ENCODE assay signal across 1 cellular context in genomic region chr16:89063768-89064320, GRCh38.
TF ChIP-seq lines count a peak whose summit lies in the region.

No MANE protein-coding gene starts in this region.

TF ChIP-seq in HepG2, 621 proteins besides CTCF, POLR2A, EP300 and RAD21 (continued from another document):
- no peak for TF ChIP-seq ZNF770 (CRISPR knock-in tag; IDR thresholded peaks at IDR 0.05)
- TF ChIP-seq AGO1 (IDR thresholded peaks at IDR 0.05; ENCODE audit: low read depth, low read length, poor library complexity, severe bottlenecking): no peak
- TF ChIP-seq CEBPG (CRISPR knock-in tag; IDR thresholded peaks at IDR 0.05): no peak
- no peak for TF ChIP-seq TAF15 (IDR thresholded peaks at IDR 0.05; ENCODE audit: low read depth, low read length, poor library complexity, severe bottlenecking)
- TF ChIP-seq AKAP8 (CRISPR knock-in tag; IDR thresholded peaks at IDR 0.05): no peak
- no peak for TF ChIP-seq DDIT3 (CRISPR knock-in tag; IDR thresholded peaks at IDR 0.05)
- TF ChIP-seq ZNF83 (CRISPR knock-in tag; IDR thresholded peaks at IDR 0.05; ENCODE audit: borderline replicate concordance): no peak
- TF ChIP-seq ZBTB33 (CRISPR knock-in tag; IDR thresholded peaks at IDR 0.05): no peak
